In genomic region chr7:135758531-135758932, GRCh38 we compare ENCODE assay signal across 1 cellular context.
TF ChIP-seq lines count a peak whose summit lies in the region.

No MANE protein-coding gene starts in this region.

TF ChIP-seq in WTC11, 78 proteins besides CTCF, POLR2A, EP300 and RAD21 (continued from another document):
- TF ChIP-seq, protein P1, sequence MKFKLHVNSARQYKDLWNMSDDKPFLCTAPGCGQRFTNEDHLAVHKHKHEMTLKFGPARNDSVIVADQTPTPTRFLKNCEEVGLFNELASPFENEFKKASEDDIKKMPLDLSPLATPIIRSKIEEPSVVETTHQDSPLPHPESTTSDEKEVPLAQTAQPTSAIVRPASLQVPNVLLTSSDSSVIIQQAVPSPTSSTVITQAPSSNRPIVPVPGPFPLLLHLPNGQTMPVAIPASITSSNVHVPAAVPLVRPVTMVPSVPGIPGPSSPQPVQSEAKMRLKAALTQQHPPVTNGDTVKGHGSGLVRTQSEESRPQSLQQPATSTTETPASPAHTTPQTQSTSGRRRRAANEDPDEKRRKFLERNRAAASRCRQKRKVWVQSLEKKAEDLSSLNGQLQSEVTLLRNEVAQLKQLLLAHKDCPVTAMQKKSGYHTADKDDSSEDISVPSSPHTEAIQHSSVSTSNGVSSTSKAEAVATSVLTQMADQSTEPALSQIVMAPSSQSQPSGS (CRISPR knock-in tag; IDR thresholded peaks at IDR 0.05; ENCODE audit: borderline replicate concordance, low read depth) = no peak
- TF ChIP-seq NFYB (CRISPR knock-in tag; conservative IDR thresholded peaks at IDR 0.05; ENCODE audit: low read depth) = no peak
- no peak for TF ChIP-seq JAZF1 (CRISPR knock-in tag; IDR thresholded peaks at IDR 0.05)
TF ChIP-seq in WTC11: peak in this region for 0.
